In the genomic region with DNA sequence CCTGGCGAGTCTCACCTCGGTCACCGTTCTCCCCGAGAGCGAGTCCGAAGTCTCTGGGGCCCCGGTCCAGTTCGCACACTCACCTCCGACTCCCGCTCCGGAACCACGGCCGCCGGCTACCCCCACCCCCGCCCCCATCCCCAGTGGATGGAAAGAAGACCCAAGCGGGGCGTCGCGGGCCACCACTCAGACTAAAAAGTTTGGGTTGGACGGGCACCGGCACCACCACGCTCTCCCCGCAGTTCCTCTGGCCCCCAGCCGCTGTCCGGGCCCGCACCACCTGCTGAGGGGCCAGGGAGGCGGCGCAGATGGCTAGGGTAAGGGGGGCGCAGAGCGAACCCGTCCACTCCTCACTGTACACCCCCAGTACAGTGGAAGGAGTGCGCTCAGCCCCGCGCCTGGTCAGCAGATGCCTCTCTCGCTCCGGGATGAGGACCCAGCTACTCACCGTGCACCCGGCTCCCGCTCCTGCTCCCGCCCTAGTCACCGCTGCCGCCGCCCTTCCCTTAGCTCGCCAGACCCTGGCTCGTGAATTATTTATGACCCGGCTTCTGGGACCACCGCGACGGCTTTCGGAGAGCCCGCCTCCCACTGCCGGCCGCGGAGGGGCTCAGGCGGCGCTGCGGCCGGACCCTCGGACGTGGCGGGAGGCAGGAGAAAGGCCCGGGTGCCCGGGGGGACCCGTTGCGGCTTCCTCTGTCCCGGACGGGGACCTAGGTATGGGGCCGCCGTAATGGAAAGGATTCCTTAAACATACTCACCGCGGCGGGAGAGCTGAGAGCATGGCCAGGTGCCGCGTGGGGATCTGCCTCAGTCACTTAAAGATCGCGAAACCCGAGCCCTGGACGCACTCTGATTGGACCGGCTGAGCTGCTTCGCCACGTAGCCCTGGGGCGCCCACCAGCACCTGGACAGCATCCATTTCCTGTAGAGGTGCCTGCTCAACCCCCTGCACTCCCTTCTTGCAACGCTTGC, we compare ENCODE assay signal across 8 cellular contexts. TPM values are rescaled to one million over a fixed set of nuclear protein-coding genes. Genes with fewer than 3 reads are reported as not detected.
DNase-seq lines count a peak whose midpoint lies in the region; ATAC-seq, FAIRE-seq and TF ChIP-seq lines count a peak whose summit lies in the region.

A gene with protein sequence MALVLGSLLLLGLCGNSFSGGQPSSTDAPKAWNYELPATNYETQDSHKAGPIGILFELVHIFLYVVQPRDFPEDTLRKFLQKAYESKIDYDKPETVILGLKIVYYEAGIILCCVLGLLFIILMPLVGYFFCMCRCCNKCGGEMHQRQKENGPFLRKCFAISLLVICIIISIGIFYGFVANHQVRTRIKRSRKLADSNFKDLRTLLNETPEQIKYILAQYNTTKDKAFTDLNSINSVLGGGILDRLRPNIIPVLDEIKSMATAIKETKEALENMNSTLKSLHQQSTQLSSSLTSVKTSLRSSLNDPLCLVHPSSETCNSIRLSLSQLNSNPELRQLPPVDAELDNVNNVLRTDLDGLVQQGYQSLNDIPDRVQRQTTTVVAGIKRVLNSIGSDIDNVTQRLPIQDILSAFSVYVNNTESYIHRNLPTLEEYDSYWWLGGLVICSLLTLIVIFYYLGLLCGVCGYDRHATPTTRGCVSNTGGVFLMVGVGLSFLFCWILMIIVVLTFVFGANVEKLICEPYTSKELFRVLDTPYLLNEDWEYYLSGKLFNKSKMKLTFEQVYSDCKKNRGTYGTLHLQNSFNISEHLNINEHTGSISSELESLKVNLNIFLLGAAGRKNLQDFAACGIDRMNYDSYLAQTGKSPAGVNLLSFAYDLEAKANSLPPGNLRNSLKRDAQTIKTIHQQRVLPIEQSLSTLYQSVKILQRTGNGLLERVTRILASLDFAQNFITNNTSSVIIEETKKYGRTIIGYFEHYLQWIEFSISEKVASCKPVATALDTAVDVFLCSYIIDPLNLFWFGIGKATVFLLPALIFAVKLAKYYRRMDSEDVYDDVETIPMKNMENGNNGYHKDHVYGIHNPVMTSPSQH (minus strand): TSS at position 807 of the 975 bp plus-strand sequence. CDS start 8,117 bp downstream, outside the sequence.

- no peaks in the 10 kb centered on the region for H4K20me1 ChIP-seq in GM23248 (ENCODE audit: insufficient read depth)

- peak within 1 kb of the TSS; percentile 56 for H4K91ac ChIP-seq in neuronal stem cell (ENCODE audit: low read depth, low read length, poor library complexity)

- H3K4me2 ChIP-seq in GM23248 (ENCODE audit: unreplicated experiment) (no peak within 1 kb of the TSS), neuronal stem cell (ENCODE audit: insufficient read depth, low read length, poor library complexity, severe bottlenecking) (peak within 1 kb of the TSS; percentile 86)

- peak within 1 kb of the TSS; percentile 44 for H2BK5ac ChIP-seq in neuronal stem cell (ENCODE audit: low read length)

- FAIRE-seq in frontal cortex (lab: Jason Lieb, UNC): no peak

- DNase-seq in GM23248: peak; percentile 16
- no peak for DNase-seq in Panc1 (ENCODE audit: low read depth, low spot score)
- peak in 1 of 2 donors; percentile 32 for DNase-seq in frontal cortex (ENCODE audit: low spot score in 2 of 2)
- peak; percentile 50 for DNase-seq in neuronal stem cell (ENCODE audit: low spot score)
- DNase-seq in dedifferentiated amniotic fluid mesenchymal stem cell (ENCODE audit: extremely low spot score): no peak
- no peak for DNase-seq in SKM-1 (lab: John Stamatoyannopoulos, UW; ENCODE audit: unreplicated experiment)

- H3K9ac ChIP-seq in GM23248: no peak within 1 kb of the TSS
- H3K9ac ChIP-seq in neuronal stem cell (ENCODE audit: low read depth, low read length, poor library complexity): peak within 1 kb of the TSS; percentile 99

- H2BK15ac ChIP-seq in neuronal stem cell (ENCODE audit: low read length): peak within 1 kb of the TSS; percentile 93

- H4K8ac ChIP-seq in neuronal stem cell (ENCODE audit: low read depth, low read length): peak within 1 kb of the TSS; percentile 87

- H3K9me3 ChIP-seq in GM23248 (ENCODE audit: low read depth) (no peaks in the 10 kb centered on the region), Panc1 (ENCODE audit: control insufficient read depth, insufficient read depth, low read depth, low read length) (no peaks in the 10 kb centered on the region), neuronal stem cell (replicated peaks in 1 of 2; ENCODE audit: control insufficient read depth in 2 of 2, insufficient read depth in 1 of 2, low read depth in 1 of 2, low read length in 2 of 2) (peaks cover 0 to 1% of the 10 kb centered on the region in 2 donors)

- ATAC-seq in Panc1 (peak; percentile 79), HG03457 (IDR thresholded peaks at IDR 0.05; ENCODE audit: unreplicated experiment) (no peak), GM18861 (IDR thresholded peaks at IDR 0.05; ENCODE audit: unreplicated experiment) (no peak)

- peak within 1 kb of the TSS; percentile 95 for H3K4ac ChIP-seq in neuronal stem cell (ENCODE audit: low read length)

- H3K14ac ChIP-seq in neuronal stem cell (ENCODE audit: low read length): peak within 1 kb of the TSS; percentile 99

- H3K79me2 ChIP-seq in GM23248 (ENCODE audit: insufficient read depth): no peaks in the 10 kb centered on the region

- H2AK5ac ChIP-seq in neuronal stem cell (ENCODE audit: low read depth, low read length): peak within 1 kb of the TSS; percentile 91

- no peaks in the 10 kb centered on the region for H3F3A ChIP-seq in GM23248 (ENCODE audit: insufficient read depth)

- TF ChIP-seq CTCF in Panc1 (IDR thresholded peaks at IDR 0.05): no peak

- no peaks in the 10 kb centered on the region for H3K4me1 ChIP-seq in GM23248 (ENCODE audit: insufficient read depth)
- no peaks in the 10 kb centered on the region for H3K4me1 ChIP-seq in Panc1 (ENCODE audit: control insufficient read depth, insufficient read depth, low read length)
- H3K4me1 ChIP-seq in neuronal stem cell (ENCODE audit: control insufficient read depth in 2 of 2, insufficient read depth in 1 of 2, low read depth in 1 of 2, low read length in 2 of 2): peaks cover 7 to 16% of the 10 kb centered on the region in 2 donors

- H2BK12ac ChIP-seq in neuronal stem cell (ENCODE audit: low read length): no peak within 1 kb of the TSS

- H3K27ac ChIP-seq in GM23248 (no peak within 1 kb of the TSS), Panc1 (ENCODE audit: low read length) (no peak within 1 kb of the TSS), neuronal stem cell (replicated peaks; ENCODE audit: low read length) (peak within 1 kb of the TSS; percentile 74)

- peak within 1 kb of the TSS; percentile 76 for H2BK120ac ChIP-seq in neuronal stem cell (ENCODE audit: low read depth, low read length)

- peaks cover 4% of the 10 kb centered on the region for H3K79me1 ChIP-seq in neuronal stem cell (ENCODE audit: low read depth, low read length)

- peak within 1 kb of the TSS; percentile 86 for H3K23ac ChIP-seq in neuronal stem cell (ENCODE audit: low read depth, low read length, poor library complexity)

- POLR2A ChIA-PET in Panc1 (lab: Charles Lee): no interaction called here

- H2AFZ ChIP-seq in GM23248: no peak within 1 kb of the TSS
- peak within 1 kb of the TSS; percentile 91 for H2AFZ ChIP-seq in neuronal stem cell (ENCODE audit: low read length)

- 5% methylated on average over 64 to 80 of the region's 83 CpGs for WGBS in GM23248 (ENCODE audit: low coverage in 1 of 2, low lambda C conversion rate in 2 of 2, missing lambda C conversion rate in 2 of 2), 2 experiments
- no CpG with 5 or more reads among the region's 83 CpGs for WGBS in neuronal stem cell (ENCODE audit: extremely low coverage in 2 of 2, insufficient read length in 2 of 2, insufficient replicate concordance in 1 of 2), 2 donors

- H3K18ac ChIP-seq in neuronal stem cell (ENCODE audit: low read length): peak within 1 kb of the TSS; percentile 99

- in situ Hi-C loops in GM23248 (cut with MboI): no loop called here
- in situ Hi-C loops in Panc1 (cut with HindIII; ENCODE audit: low pct_unique_long_range_greater_than_20kb, low sequenced_read_pairs): no loop called here

- BruUV-seq in Panc1 (replicated peaks; lab: Mats Ljungman, UMichigan): no TSS peak

- CTCF ChIA-PET in Panc1 (lab: Charles Lee): no interaction called here

- intact Hi-C loops in Panc1 (cut with micrococcal nuclease; ENCODE audit: unreplicated experiment): no loop called here

- peaks cover 78% of the 10 kb centered on the region for H3K27me3 ChIP-seq in GM23248 (replicated peaks; ENCODE audit: insufficient read depth)
- peaks cover 15% of the 10 kb centered on the region for H3K27me3 ChIP-seq in Panc1 (ENCODE audit: control insufficient read depth, insufficient read depth, low read length)
- peaks cover 0 to 24% (median 8%) of the 10 kb centered on the region in 3 experiments for H3K27me3 ChIP-seq in neuronal stem cell (ENCODE audit: control insufficient read depth in 3 of 3, insufficient read depth in 3 of 3, low read depth in 1 of 3, low read length in 3 of 3)

- H3K36me3 ChIP-seq in GM23248 (ENCODE audit: low read depth) (no peaks in the 10 kb centered on the region), Panc1 (ENCODE audit: control insufficient read depth, insufficient read depth, low read length) (no peaks in the 10 kb centered on the region), neuronal stem cell (replicated peaks in 1 of 2; ENCODE audit: control insufficient read depth in 2 of 2, insufficient read depth in 2 of 2, low read length in 2 of 2) (peaks cover 0 to 11% of the 10 kb centered on the region in 2 donors)

- no peaks in the 10 kb centered on the region for H3K9me2 ChIP-seq in GM23248 (ENCODE audit: insufficient read depth)

- H3K4me3 ChIP-seq in GM23248 (no peak within 1 kb of the TSS), Panc1 (ENCODE audit: low read depth in 2 of 2, low read length in 2 of 2) (peak within 1 kb of the TSS; percentile 12 to 31; a peak in 3 of 4 replicates), neuronal stem cell (ENCODE audit: low read length in 2 of 2) (peak within 1 kb of the TSS; percentile 85 to 96)

RNA-seq across cellular contexts. Expression of the gene that starts here (rescaled TPM):
- total RNA-seq in GM23248 (2014; rRNA removed; shearing (Covaris generic)): not detected in 2 replicates
- not detected in 2 replicates for polyA plus RNA-seq in GM23248 (2016; fragmentation: Nextera tagmentation; extraction: Ambion mirVana)
- total RNA-seq in Panc1 (2021; ENCODE audit: unreplicated experiment): 0.18 TPM
- polyA plus RNA-seq in Panc1 (2012; ENCODE audit: insufficient read length): not detected
- total RNA-seq in frontal cortex: 87.6 TPM
- 37.3 TPM for polyA plus RNA-seq in neuronal stem cell (2013, experiment 1 of 2)
- 35.7 TPM for polyA plus RNA-seq in neuronal stem cell (2013, experiment 2 of 2)

Comparison
In these comparisons a context has a peak if more than half of its experiments do, and no peak if none do; other contexts are left out.
1. RNA of the gene that starts here (total RNA-seq): 87.6 TPM in frontal cortex (single experiment); 0.18 TPM in Panc1 (single experiment) and not detected in GM23248; every median in the first group is over 10 times any median in the second.
2. Peak in DNase-seq in GM23248; RNA of the gene not detected or under 1 TPM.
3. Peak in ATAC-seq and H3K4me3 ChIP-seq in Panc1; RNA of the gene not detected or under 1 TPM.